ENCODE assay signal across 8 cellular contexts in genomic region chr12:55659486-55660385, GRCh38. TPM values are rescaled to one million over a fixed set of nuclear protein-coding genes. Genes with fewer than 3 reads are reported as not detected.
A peak's percentile ranks its signal among the peaks of the same experiment; 100 is the strongest.
DNase-seq lines count a peak whose midpoint lies in the region; ATAC-seq, FAIRE-seq and TF ChIP-seq lines count a peak whose summit lies in the region.

No MANE protein-coding gene starts in this region.

- TF ChIP-seq POLR2A in breast epithelium (IDR thresholded peaks at IDR 0.05), result no peak

- DNase-seq in MCF 10A (ENCODE audit: unreplicated experiment), result peak; percentile 30
- no peak for DNase-seq in breast epithelium (ENCODE audit: low spot score in 2 of 2)
- DNase-seq in RPMI8226, result peak; percentile 55
- DNase-seq in left cardiac atrium, result peak; percentile 63
- DNase-seq in type B pancreatic cell (ENCODE audit: extremely low spot score, unreplicated experiment), result no peak
- DNase-seq in NCI-H1105 treated with DMSO at 0.1 percent for 48 hours (lab: John Stamatoyannopoulos, UW), result no peak
- DNase-seq in urothelium cell line (ENCODE audit: low spot score), result no peak

- no TSS peak for BruUV-seq in MCF 10A (replicated peaks; lab: Mats Ljungman, UMichigan)

- no peaks in the 10 kb centered on the region for H3K27me3 ChIP-seq in breast epithelium

- POLR2A ChIA-PET in MCF 10A (lab: Yijun Ruan, JAX), result no interaction called here

- intact Hi-C loops in MCF 10A (cut with micrococcal nuclease), result loop anchor here (1.0 kb wide), 1 partner anchor 78 kb away; no protein-coding TSS in a partner anchor
- intact Hi-C loops in breast epithelium (cut with DNase I; ENCODE audit: low total_unique reads), result no loop called here
- intact Hi-C loops in left cardiac atrium (cut with DNase I), result loop anchor here in 1 of 2 donors (2.0 kb wide), 1 partner anchor 21 kb away; a partner anchor contains a TSS

- CTCF ChIA-PET in MCF 10A (lab: Yijun Ruan, JAX), result interaction anchor here (0.7 to 0.8 kb wide), 3 partner anchors 57 to 259 kb away, joined by 3 to 4 read pairs (median 3); no protein-coding TSS in a partner anchor

- no peaks in the 10 kb centered on the region for H3K4me1 ChIP-seq in breast epithelium

- no peaks in the 10 kb centered on the region for H3K36me3 Mint-ChIP-seq in MCF 10A (ENCODE audit: insufficient read depth, unreplicated experiment)
- no peaks in the 10 kb centered on the region for H3K36me3 Mint-ChIP-seq in type B pancreatic cell

- FAIRE-seq in urothelium cell line (lab: Jason Lieb, UNC), result no peak

- H3K4me1 Mint-ChIP-seq in MCF 10A (ENCODE audit: insufficient read depth, unreplicated experiment), result no peaks in the 10 kb centered on the region
- no peaks in the 10 kb centered on the region for H3K4me1 Mint-ChIP-seq in type B pancreatic cell (ENCODE audit: unreplicated experiment)

- ATAC-seq in left cardiac atrium (peak; percentile 84 to 86), GM21423 (IDR thresholded peaks at IDR 0.05; ENCODE audit: unreplicated experiment) (no peak)

- TF ChIP-seq CTCF in MCF 10A (IDR thresholded peaks at IDR 0.05; ENCODE audit: unreplicated experiment) (peak; percentile 39), breast epithelium (IDR thresholded peaks at IDR 0.05) (no peak), type B pancreatic cell (conservative IDR thresholded peaks at IDR 0.05) (peak; percentile 58)

- H3K9me3 Mint-ChIP-seq in MCF 10A (ENCODE audit: unreplicated experiment), result no peaks in the 10 kb centered on the region
- no peaks in the 10 kb centered on the region for H3K9me3 Mint-ChIP-seq in type B pancreatic cell

- H3K36me3 ChIP-seq in breast epithelium, result no peaks in the 10 kb centered on the region

- no peak overlapping the region for H3K27ac ChIP-seq in breast epithelium

- H3K4me3 Mint-ChIP-seq in MCF 10A (ENCODE audit: unreplicated experiment), result no peak overlapping the region
- H3K4me3 Mint-ChIP-seq in type B pancreatic cell, result no peak overlapping the region

- peaks cover 43% of the 10 kb centered on the region for H3K27me3 Mint-ChIP-seq in MCF 10A (ENCODE audit: insufficient read depth, unreplicated experiment)
- peaks cover 32% of the 10 kb centered on the region for H3K27me3 Mint-ChIP-seq in type B pancreatic cell

- H3K27ac Mint-ChIP-seq in MCF 10A (ENCODE audit: low read depth, unreplicated experiment) (no peak overlapping the region), type B pancreatic cell (no peak overlapping the region)

- no peaks in the 10 kb centered on the region for H3K9me3 ChIP-seq in breast epithelium

- H3K4me3 ChIP-seq in breast epithelium, result no peak overlapping the region

RNA-seq across cellular contexts. Expression of gene OR10P1, which starts 23.0 kb away (rescaled TPM):
- total RNA-seq in MCF 10A (2022), result not detected in 2 replicates
- total RNA-seq in breast epithelium, result not detected
- total RNA-seq in left cardiac atrium, result under 1 TPM; 0.68 TPM
- not detected in 2 replicates for total RNA-seq in type B pancreatic cell (ENCODE audit: low replicate concordance)

RNA-seq across cellular contexts. Expression of gene ITGA7, which starts 48.0 kb away (rescaled TPM):
- 2.1 and 3.0 TPM in 2 replicates for total RNA-seq in MCF 10A (2022)
- total RNA-seq in breast epithelium, result 100 to 1,000 TPM in 1 of 3 donors, 10 to 100 TPM in 2; 20.5 to 190 (median 33.1) TPM
- total RNA-seq in left cardiac atrium, result 100 to 1,000 TPM; 395 to 448 TPM
- 10.4 and 39.2 TPM in 2 replicates for total RNA-seq in type B pancreatic cell (ENCODE audit: low replicate concordance)

RNA-seq across cellular contexts. Expression of gene BLOC1S1, which starts 56.1 kb away (rescaled TPM):
- 75.8 and 84.3 TPM in 2 replicates for total RNA-seq in MCF 10A (2022)
- total RNA-seq in breast epithelium, result 100 to 1,000 TPM; 141 to 238 (median 162) TPM
- 100 to 1,000 TPM; 119 to 123 TPM for total RNA-seq in left cardiac atrium
- 89.9 and 98.6 TPM in 2 replicates for total RNA-seq in type B pancreatic cell (ENCODE audit: low replicate concordance)

Comparison
In these comparisons a context has a peak if more than half of its experiments do, and no peak if none do; other contexts are left out.
1. DNase-seq: peak in MCF 10A (single experiment), RPMI8226 (single experiment) and left cardiac atrium (single experiment); none in breast epithelium (0 of 2), type B pancreatic cell (single experiment), NCI-H1105 treated with DMSO at 0.1 percent for 48 hours (single experiment) and urothelium cell line (single experiment).
2. CTCF ChIP-seq: peak in MCF 10A (single experiment) and type B pancreatic cell (single experiment); none in breast epithelium (0 of 3).